In the genomic region with DNA sequence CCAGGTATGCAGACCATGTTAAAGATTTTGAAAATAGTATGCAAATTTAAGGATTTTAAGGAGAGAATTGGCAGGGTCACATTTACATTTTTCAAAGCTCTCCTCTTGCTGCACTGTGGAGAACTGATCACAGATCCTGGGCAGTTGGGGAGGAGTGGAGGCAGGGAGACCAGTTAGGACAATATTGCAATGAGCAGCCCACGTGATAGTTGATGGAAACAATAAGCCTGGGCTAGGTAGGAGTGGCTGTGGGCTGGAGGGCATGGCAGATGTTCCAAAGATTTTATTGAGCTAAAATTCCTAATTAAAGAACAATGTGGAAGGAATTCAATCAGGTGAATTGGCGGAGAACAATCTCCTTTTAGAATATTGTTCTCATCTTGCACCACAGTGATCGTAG, we compare ENCODE assay signal across 24 cellular contexts. TPM values are rescaled to one million over a fixed set of nuclear protein-coding genes. Genes with fewer than 3 reads are reported as not detected.
"Had no signal": no experiment of that assay in that cellular context is flagged by ENCODE, and none has a peak within 500 bp of the region (broad histone marks: within the 10 kb centered on the region; RNA-seq: fewer than 3 reads in every experiment).

No MANE protein-coding gene starts in this region.

- H3K27ac Mint-ChIP-seq: activated naive CD4-positive, alpha-beta T cell treated with anti-CD3 and anti-CD28 coated beads, Interleukin-2, amount 50 U/mL, for 24 hours; nephron progenitor cell; type B pancreatic cell had no signal

- H3K9me3 Mint-ChIP-seq: activated naive CD4-positive, alpha-beta T cell treated with anti-CD3 and anti-CD28 coated beads, Interleukin-2, amount 50 U/mL, for 24 hours; activated T-cell treated with anti-CD3 and anti-CD28 coated beads, Interleukin-2, amount 50 U/mL, for 4 hours; nephron progenitor cell; type B pancreatic cell had no signal

- H3K27ac ChIP-seq: adrenal gland, body of pancreas, gastrocnemius medialis, hepatocyte, left ventricle myocardium inferior, neutrophil, right lobe of liver, thoracic aorta, uterus, VCaP had no signal

- H3K4me3 Mint-ChIP-seq: activated naive CD4-positive, alpha-beta T cell treated with anti-CD3 and anti-CD28 coated beads, Interleukin-2, amount 50 U/mL, for 24 hours; activated T-cell treated with anti-CD3 and anti-CD28 coated beads, Interleukin-2, amount 50 U/mL, for 4 hours; nephron progenitor cell; type B pancreatic cell had no signal

- DNase-seq: activated CD8-positive, alpha-beta memory T cell treated with anti-CD3 and anti-CD28 coated beads, Interleukin-2, amount 50 U/mL, for 4 hours; activated gamma-delta T cell; adrenal gland; aorta; body of pancreas; dermis blood vessel endothelial cell; effector CD4-positive, alpha-beta T cell; gastrocnemius medialis; glutamatergic neuron; islet precursor cell; left ventricle myocardium inferior; mesendoderm; mucosa of descending colon; nephron progenitor cell; right lobe of liver; uterus had no signal

- H3K36me3 ChIP-seq: adrenal gland, gastrocnemius medialis, left ventricle myocardium inferior, neutrophil, thoracic aorta, uterus had no signal

- H3K4me1 Mint-ChIP-seq: activated naive CD4-positive, alpha-beta T cell treated with anti-CD3 and anti-CD28 coated beads, Interleukin-2, amount 50 U/mL, for 24 hours; nephron progenitor cell had no signal

- H3K4me3 ChIP-seq: adrenal gland, body of pancreas, gastrocnemius medialis, hepatocyte, left ventricle myocardium inferior, lung, mucosa of descending colon, right lobe of liver, thoracic aorta, uterus had no signal

- H3K4me2 ChIP-seq: hepatocyte had no signal

- H3K79me2 ChIP-seq: hepatocyte had no signal

- H3K36me3 Mint-ChIP-seq: activated naive CD4-positive, alpha-beta T cell treated with anti-CD3 and anti-CD28 coated beads, Interleukin-2, amount 50 U/mL, for 24 hours had no signal

- H3K4me1 ChIP-seq: adrenal gland, body of pancreas, gastrocnemius medialis, left ventricle myocardium inferior, right lobe of liver, uterus had no signal

- ATAC-seq: body of pancreas, gastrocnemius medialis, mucosa of descending colon, right lobe of liver had no signal

- H3K27me3 Mint-ChIP-seq: type B pancreatic cell had no signal

- H3K9me3 ChIP-seq: adrenal gland, body of pancreas, gastrocnemius medialis, left ventricle myocardium inferior, mucosa of descending colon, neutrophil, right lobe of liver, thoracic aorta, uterus had no signal

- H2AFZ ChIP-seq: hepatocyte had no signal

RNA-seq across cellular contexts. Expression of a gene that starts 50.6 kb away (rescaled TPM):
- total RNA-seq: activated T-cell treated with anti-CD3 and anti-CD28 coated beads, Interleukin-2, amount 50 U/mL, for 4 hours had no signal
